30 cellular contexts compared by ENCODE assay signal in the genomic region with DNA sequence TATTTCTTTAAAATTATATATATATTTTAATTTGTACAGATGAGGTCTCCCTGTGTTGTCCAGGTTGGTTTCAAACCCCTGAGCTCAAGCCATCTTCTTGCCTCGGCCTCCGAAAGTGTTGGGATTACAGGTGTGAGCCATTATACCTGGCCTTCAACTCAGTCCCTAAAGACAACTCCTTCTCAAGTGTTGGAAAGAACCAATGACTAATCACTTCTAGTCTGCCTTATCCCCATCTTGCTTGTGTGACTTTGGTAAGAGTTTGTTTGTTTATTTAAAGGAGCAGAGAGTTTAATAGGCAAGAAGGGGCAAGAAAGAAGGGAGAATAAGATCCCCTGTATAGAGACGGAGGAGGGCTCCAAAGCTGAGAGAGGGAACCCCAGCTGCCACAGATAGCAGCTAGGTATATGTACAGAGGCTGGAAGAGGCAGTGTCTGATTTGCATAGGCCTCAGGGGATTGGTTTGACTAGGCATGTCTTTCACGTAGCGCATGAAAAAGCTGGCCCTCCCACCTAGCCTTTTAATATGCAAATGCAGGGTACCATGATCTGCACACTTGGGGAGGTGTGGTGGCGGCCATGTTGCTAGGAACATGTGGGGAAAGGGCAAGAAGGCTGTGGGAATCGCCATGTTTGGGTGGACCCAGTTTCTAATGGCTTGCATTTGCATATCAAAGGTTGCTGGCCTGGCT. TPM values are rescaled to one million over a fixed set of nuclear protein-coding genes. Genes with fewer than 3 reads are reported as not detected.
DNase-seq lines count a peak whose midpoint lies in the region; ATAC-seq and TF ChIP-seq lines count a peak whose summit lies in the region.
"Had no signal": no experiment of that assay in that cellular context is flagged by ENCODE, and none has a peak within 500 bp of the region (broad histone marks: within the 10 kb centered on the region; RNA-seq: fewer than 3 reads in every experiment).

No MANE protein-coding gene starts in this region.

- peak overlapping the region; percentile 69 for H3K27ac Mint-ChIP-seq in MCF 10A (ENCODE audit: low read depth, unreplicated experiment)
- H3K27ac Mint-ChIP-seq in WTC11 = peak overlapping the region; percentile 99
- H3K27ac Mint-ChIP-seq: T-helper 2 cell treated with Interferon-gamma antibody and Interleukin-4, amounts not matched to agents 5 μg/mL and 100 μg/mL, for 36 hours had no signal

- H3K36me3 Mint-ChIP-seq in MCF 10A (ENCODE audit: insufficient read depth, unreplicated experiment) = peaks cover 8% of the 10 kb centered on the region
- peaks cover 25% of the 10 kb centered on the region for H3K36me3 Mint-ChIP-seq in WTC11

- H3K36me3 ChIP-seq in breast epithelium = no peaks in the 10 kb centered on the region
- no peaks in the 10 kb centered on the region for H3K36me3 ChIP-seq in iPS-15b (ENCODE audit: control insufficient read depth, insufficient read depth, low read length)
- H3K36me3 ChIP-seq in gastrocnemius medialis = no peaks in the 10 kb centered on the region

- TF ChIP-seq POLR2A in breast epithelium (IDR thresholded peaks at IDR 0.05) (no peak), gastrocnemius medialis (IDR thresholded peaks at IDR 0.05) (no peak)

- peak overlapping the region; percentile 57 for H3K9ac ChIP-seq in iPS-15b (ENCODE audit: low read depth, low read length)

- POLR2A ChIA-PET in MCF 10A (lab: Yijun Ruan, JAX) = interaction anchor here (1.4 kb wide), 1 partner anchor 82 kb away, joined by 4 read pairs; the partner anchor contains the start of gene CEP20
- POLR2A ChIA-PET in WTC11 (lab: Charles Lee) = interaction anchor here (0.6 to 1.7 kb wide), 7 partner anchors 12 to 186 kb away, joined by 3 to 6 read pairs (median 4); partner anchors contain the start of gene CEP20

- no TSS peak for BruUV-seq in MCF 10A (replicated peaks; lab: Mats Ljungman, UMichigan)

- H3K27ac ChIP-seq in breast epithelium (no peak overlapping the region), gastrocnemius medialis (peak overlapping the region; percentile 89 to 92 (median 90))
- H3K27ac ChIP-seq: dorsolateral prefrontal cortex, heart right ventricle, HL-60, psoas muscle, VCaP had no signal

- ATAC-seq in WTC11 (peak; percentile 88), gastrocnemius medialis (no peak), GM21723 (IDR thresholded peaks at IDR 0.05; ENCODE audit: unreplicated experiment) (no peak)
- ATAC-seq: activated CD8-positive, alpha-beta memory T cell treated with anti-CD3 and anti-CD28 coated beads, Interleukin-2, amount 10 ng/mL, durations not matched to agents 7 days and 5 days; heart right ventricle; psoas muscle; Right ventricle myocardium inferior had no signal

- no peaks in the 10 kb centered on the region for H3K27me3 ChIP-seq in breast epithelium
- no peaks in the 10 kb centered on the region for H3K27me3 ChIP-seq in iPS-15b (ENCODE audit: control insufficient read depth, insufficient read depth, low read length)
- H3K27me3 ChIP-seq in gastrocnemius medialis = no peaks in the 10 kb centered on the region
- H3K27me3 ChIP-seq: ascending aorta, dorsolateral prefrontal cortex, heart right ventricle had no signal

- H3K4me3 ChIP-seq in breast epithelium = no peak overlapping the region
- H3K4me3 ChIP-seq in iPS-15b (ENCODE audit: low read depth, low read length) = peak overlapping the region; percentile 38
- no peak overlapping the region for H3K4me3 ChIP-seq in gastrocnemius medialis
- H3K4me3 ChIP-seq: ascending aorta, dorsolateral prefrontal cortex, heart right ventricle, psoas muscle, skin epidermis had no signal

- DNase-seq in MCF 10A (ENCODE audit: unreplicated experiment) (no peak), breast epithelium (ENCODE audit: low spot score in 2 of 2) (no peak), WTC11 (ENCODE audit: low spot score) (peak; percentile 86), gastrocnemius medialis (no peak), NCI-H69 (lab: John Stamatoyannopoulos, UW) (no peak)
- DNase-seq in stimulated activated naive CD4-positive, alpha-beta T cell treated with Interleukin-2 at 50 U/mL for 16 hours (lab: John Stamatoyannopoulos, UW) = no peak
- DNase-seq: 8988T; activated CD4-positive, alpha-beta T cell treated with anti-CD3 and anti-CD28 coated beads, Interleukin-2, amount 50 U/mL, for 1 hour; activated CD8-positive, alpha-beta memory T cell treated with anti-CD3 and anti-CD28 coated beads, Interleukin-2, amount 10 ng/mL, durations not matched to agents 7 days and 5 days; AML-193; CD4-positive, alpha-beta memory T cell; dorsolateral prefrontal cortex; GDM1; heart right ventricle; kidney glomerular epithelial cell; mammary epithelial cell; NCI-H2029 treated with DMSO at 0.1 percent for 48 hours; NCI-H2227 treated with DMSO at 0.1 percent for 48 hours; psoas muscle; substantia nigra had no signal

- H3K4me3 Mint-ChIP-seq in MCF 10A (ENCODE audit: unreplicated experiment) = no peak overlapping the region
- H3K4me3 Mint-ChIP-seq in WTC11 = peak overlapping the region; percentile 56
- H3K4me3 Mint-ChIP-seq: activated CD8-positive, alpha-beta memory T cell treated with anti-CD3 and anti-CD28 coated beads, Interleukin-2, amount 10 ng/mL, durations not matched to agents 7 days and 5 days; activated naive CD4-positive, alpha-beta T cell treated with anti-CD3 and anti-CD28 coated beads, Interleukin-2, amount 50 U/mL, for 24 hours; CD4-positive, alpha-beta memory T cell; central memory CD8-positive, alpha-beta T cell; T-helper 2 cell treated with Interferon-gamma antibody and Interleukin-4, amounts not matched to agents 5 μg/mL and 100 μg/mL, for 36 hours had no signal

- no peaks in the 10 kb centered on the region for H3K9me3 Mint-ChIP-seq in MCF 10A (ENCODE audit: unreplicated experiment)
- peaks cover 14% of the 10 kb centered on the region for H3K9me3 Mint-ChIP-seq in WTC11
- H3K9me3 Mint-ChIP-seq: activated naive CD4-positive, alpha-beta T cell treated with anti-CD3 and anti-CD28 coated beads, Interleukin-2, amount 50 U/mL, for 24 hours had no signal

- CTCF ChIA-PET in MCF 10A (lab: Yijun Ruan, JAX) = interaction anchor here (0.9 kb wide), 1 partner anchor 328 kb away, joined by 4 read pairs; the partner anchor contains the start of gene MARF1
- CTCF ChIA-PET in WTC11 (lab: Charles Lee) = interaction anchor here (0.9 to 1.8 kb wide), 5 partner anchors 20 to 193 kb away, joined by 4 to 10 read pairs (median 5); no protein-coding TSS in a partner anchor

- intact Hi-C loops in MCF 10A (cut with micrococcal nuclease) (no loop called here), breast epithelium (cut with DNase I; ENCODE audit: low total_unique reads) (no loop called here), gastrocnemius medialis (cut with DNase I; ENCODE audit: low total_unique reads) (no loop called here)

- no peaks in the 10 kb centered on the region for H3K27me3 Mint-ChIP-seq in MCF 10A (ENCODE audit: insufficient read depth, unreplicated experiment)
- H3K27me3 Mint-ChIP-seq in WTC11 (ENCODE audit: low read depth) = no peaks in the 10 kb centered on the region
- H3K27me3 Mint-ChIP-seq: activated CD8-positive, alpha-beta memory T cell treated with anti-CD3 and anti-CD28 coated beads, Interleukin-2, amount 10 ng/mL, durations not matched to agents 7 days and 5 days; activated naive CD4-positive, alpha-beta T cell treated with anti-CD3 and anti-CD28 coated beads, Interleukin-2, amount 50 U/mL, for 24 hours; CD4-positive, alpha-beta memory T cell; central memory CD8-positive, alpha-beta T cell had no signal

- no peaks in the 10 kb centered on the region for H3K4me1 ChIP-seq in breast epithelium
- H3K4me1 ChIP-seq in iPS-15b (ENCODE audit: control insufficient read depth, insufficient read depth, low read length) = peaks cover 15% of the 10 kb centered on the region
- H3K4me1 ChIP-seq in gastrocnemius medialis = peaks cover 51% of the 10 kb centered on the region in 2 donors

- in situ Hi-C loops in gastrocnemius medialis (cut with MboI; ENCODE audit: low sequenced_read_pairs in 4 of 4) = loop anchor here in 1 of 4 donors (25.0 kb wide), 1 partner anchor 91 kb away; no protein-coding TSS in a partner anchor

- TF ChIP-seq CTCF in MCF 10A (IDR thresholded peaks at IDR 0.05; ENCODE audit: unreplicated experiment) = no peak
- TF ChIP-seq CTCF in breast epithelium (IDR thresholded peaks at IDR 0.05) = no peak
- no peak for TF ChIP-seq CTCF in WTC11 (IDR thresholded peaks at IDR 0.05)
- TF ChIP-seq CTCF in gastrocnemius medialis (IDR thresholded peaks at IDR 0.05 in 4 of 5, conservative IDR thresholded peaks at IDR 0.05 in 1 of 5) = no peak

- H3K9me3 ChIP-seq in breast epithelium = peaks cover 7 to 14% of the 10 kb centered on the region in 2 donors
- H3K9me3 ChIP-seq in iPS-15b (ENCODE audit: control insufficient read depth, insufficient read depth, low read length) = no peaks in the 10 kb centered on the region
- H3K9me3 ChIP-seq in gastrocnemius medialis = no peaks in the 10 kb centered on the region
- H3K9me3 ChIP-seq: ascending aorta had no signal

- H3K4me1 Mint-ChIP-seq in MCF 10A (ENCODE audit: insufficient read depth, unreplicated experiment) (peaks cover 43% of the 10 kb centered on the region), WTC11 (peaks cover 66% of the 10 kb centered on the region)

TF ChIP-seq in WTC11, 78 proteins besides CTCF, POLR2A, EP300 and RAD21:
- no peak for TF ChIP-seq TP53 (CRISPR knock-in tag; IDR thresholded peaks at IDR 0.05)
- TF ChIP-seq SP1 (CRISPR knock-in tag; conservative IDR thresholded peaks at IDR 0.05) = peak; percentile 50; the same call in 1 of the 2 replicates
- TF ChIP-seq, protein P1, sequence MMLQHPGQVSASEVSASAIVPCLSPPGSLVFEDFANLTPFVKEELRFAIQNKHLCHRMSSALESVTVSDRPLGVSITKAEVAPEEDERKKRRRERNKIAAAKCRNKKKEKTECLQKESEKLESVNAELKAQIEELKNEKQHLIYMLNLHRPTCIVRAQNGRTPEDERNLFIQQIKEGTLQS (CRISPR knock-in tag; conservative IDR thresholded peaks at IDR 0.05) = no peak
- TF ChIP-seq MAX (CRISPR knock-in tag; IDR thresholded peaks at IDR 0.05) = peak; percentile 62; the same call in 1 of the 2 replicates
- TF ChIP-seq FOXK1 (CRISPR knock-in tag; IDR thresholded peaks at IDR 0.05) = peak; percentile 46; the same call in 1 of the 2 replicates
- TF ChIP-seq EMX1 (CRISPR knock-in tag; IDR thresholded peaks at IDR 0.05) = 0 out of 2 replicates have a peak, but pooled peaks have one; percentile 29

RNA-seq across cellular contexts. Expression of gene ABCC1, which starts 21.5 kb away (rescaled TPM):
- total RNA-seq in MCF 10A (2022) (72.5 and 95.3 TPM in 2 replicates), breast epithelium (10 to 100 TPM; 14.6 to 26.9 (median 21.3) TPM), WTC11 (2021) (61.9 to 64.9 TPM (median 63.9 TPM) in 3 replicates), gastrocnemius medialis (10 to 100 TPM; 19.3 to 43.7 (median 26.2) TPM)

Comparison
In these comparisons a context has a peak if more than half of its experiments do, and no peak if none do; other contexts are left out.
1. H3K27ac ChIP-seq: peak in gastrocnemius medialis (4 of 4); none in breast epithelium (0 of 2).